1 cellular context compared by ENCODE assay signal in genomic region chr3:193744048-193744821, GRCh38.
TF ChIP-seq lines count a peak whose summit lies in the region.

No MANE protein-coding gene starts in this region.

TF ChIP-seq in HepG2, 621 proteins besides CTCF, POLR2A, EP300 and RAD21 (continued from another document and continues in another):
- TF ChIP-seq ZSCAN22 (CRISPR knock-in tag; IDR thresholded peaks at IDR 0.05) (0 out of 2 replicates have a peak, but pooled peaks have one; percentile 33), PHF20 (CRISPR knock-in tag; IDR thresholded peaks at IDR 0.05) (no peak), RCOR2 (CRISPR knock-in tag; IDR thresholded peaks at IDR 0.05) (no peak), ZNF570 (CRISPR knock-in tag; IDR thresholded peaks at IDR 0.05; ENCODE audit: borderline replicate concordance) (no peak), NCOA5 (CRISPR knock-in tag; IDR thresholded peaks at IDR 0.05) (no peak), ZNF513 (CRISPR knock-in tag; conservative IDR thresholded peaks at IDR 0.05) (no peak), ZNF598 (CRISPR knock-in tag; IDR thresholded peaks at IDR 0.05; ENCODE audit: borderline replicate concordance) (no peak), ZNF382 (CRISPR knock-in tag; IDR thresholded peaks at IDR 0.05; ENCODE audit: borderline replicate concordance) (no peak), HIVEP1 (CRISPR knock-in tag; IDR thresholded peaks at IDR 0.05) (no peak), TBX3 (IDR thresholded peaks at IDR 0.05; ENCODE audit: borderline replicate concordance) (peak; percentile 66; the same call in 1 of the 2 replicates), NFRKB (IDR thresholded peaks at IDR 0.05) (no peak), ZMAT5 (CRISPR knock-in tag; IDR thresholded peaks at IDR 0.05; ENCODE audit: borderline replicate concordance, low read depth) (no peak), TARDBP (CRISPR knock-in tag; IDR thresholded peaks at IDR 0.05) (no peak; the same call in 1 of the 2 replicates), SP2 (CRISPR knock-in tag; IDR thresholded peaks at IDR 0.05) (no peak), ZNF101 (CRISPR knock-in tag; IDR thresholded peaks at IDR 0.05; ENCODE audit: borderline replicate concordance, low read depth) (peak; percentile 51; the same call in 1 of the 2 replicates), ZMAT3 (CRISPR knock-in tag; conservative IDR thresholded peaks at IDR 0.05) (peak; percentile 62; the same call in 1 of the 2 replicates), ZNF550 (CRISPR knock-in tag; IDR thresholded peaks at IDR 0.05; ENCODE audit: borderline replicate concordance) (no peak), SOX6 (IDR thresholded peaks at IDR 0.05) (no peak), SOX6 (CRISPR knock-in tag; IDR thresholded peaks at IDR 0.05) (peak; percentile 92), DNMT1 (CRISPR knock-in tag; IDR thresholded peaks at IDR 0.05) (no peak), KLF9 (CRISPR knock-in tag; IDR thresholded peaks at IDR 0.05; ENCODE audit: low read depth) (0 out of 2 replicates have a peak, but pooled peaks have one; percentile 83), YY1 (IDR thresholded peaks at IDR 0.05; ENCODE audit: insufficient read depth, insufficient replicate concordance, low read depth, low read length) (no peak), ZNF572 (CRISPR knock-in tag; IDR thresholded peaks at IDR 0.05) (no peak; the same call in 1 of the 2 replicates), ZBTB21 (CRISPR knock-in tag; IDR thresholded peaks at IDR 0.05) (peak; percentile 79; the same call in 1 of the 2 replicates), ZNF225 (CRISPR knock-in tag; IDR thresholded peaks at IDR 0.05) (no peak), ZNF317 (CRISPR knock-in tag; IDR thresholded peaks at IDR 0.05) (peak; percentile 38; the same call in 1 of the 2 replicates), PHF21A (CRISPR knock-in tag; IDR thresholded peaks at IDR 0.05) (peak; percentile 87), MNT (IDR thresholded peaks at IDR 0.05) (peak; percentile 76), ZNF800 (CRISPR knock-in tag; IDR thresholded peaks at IDR 0.05) (peak; percentile 17; the same call in 1 of the 2 replicates), ZNF326 (CRISPR knock-in tag; IDR thresholded peaks at IDR 0.05; ENCODE audit: borderline replicate concordance) (no peak), BRCA1 (CRISPR knock-in tag; IDR thresholded peaks at IDR 0.05) (0 out of 2 replicates have a peak, but pooled peaks have one; percentile 81), ZBTB8A (CRISPR knock-in tag; IDR thresholded peaks at IDR 0.05; ENCODE audit: borderline replicate concordance, low read depth) (peak; percentile 82; the same call in 1 of the 2 replicates), U2AF2 (IDR thresholded peaks at IDR 0.05; ENCODE audit: low read depth, low read length) (no peak), MTF2 (CRISPR knock-in tag; IDR thresholded peaks at IDR 0.05; ENCODE audit: borderline replicate concordance) (no peak), SYNCRIP (IDR thresholded peaks at IDR 0.05; ENCODE audit: insufficient read depth, low read depth, low read length) (no peak), ATAD3A (CRISPR knock-in tag; IDR thresholded peaks at IDR 0.05) (no peak), MEIS1 (CRISPR knock-in tag; IDR thresholded peaks at IDR 0.05; ENCODE audit: borderline replicate concordance) (peak; percentile 91), TRIM24 (CRISPR knock-in tag; IDR thresholded peaks at IDR 0.05) (0 out of 2 replicates have a peak, but pooled peaks have one; percentile 17), ZNF678 (CRISPR knock-in tag; IDR thresholded peaks at IDR 0.05) (peak; percentile 54; the same call in 1 of the 2 replicates), ZNF335 (CRISPR knock-in tag; IDR thresholded peaks at IDR 0.05) (0 out of 2 replicates have a peak, but pooled peaks have one; percentile 34), ZSCAN12 (CRISPR knock-in tag; IDR thresholded peaks at IDR 0.05) (no peak), ZNF484 (CRISPR knock-in tag; IDR thresholded peaks at IDR 0.05; ENCODE audit: borderline replicate concordance, low read depth) (no peak), ZNF737 (CRISPR knock-in tag; IDR thresholded peaks at IDR 0.05; ENCODE audit: borderline replicate concordance) (no peak), ZNF44 (CRISPR knock-in tag; IDR thresholded peaks at IDR 0.05) (0 out of 2 replicates have a peak, but pooled peaks have one; percentile 12), HMG20B (CRISPR knock-in tag; conservative IDR thresholded peaks at IDR 0.05) (peak; percentile 55; the same call in 1 of the 2 replicates), ZNF552 (CRISPR knock-in tag; IDR thresholded peaks at IDR 0.05; ENCODE audit: borderline replicate concordance) (no peak), GPN1 (CRISPR knock-in tag; IDR thresholded peaks at IDR 0.05; ENCODE audit: borderline replicate concordance) (no peak), ZNF282 (IDR thresholded peaks at IDR 0.05; ENCODE audit: partially characterized antibody) (no peak)
- TF ChIP-seq, protein P1, sequence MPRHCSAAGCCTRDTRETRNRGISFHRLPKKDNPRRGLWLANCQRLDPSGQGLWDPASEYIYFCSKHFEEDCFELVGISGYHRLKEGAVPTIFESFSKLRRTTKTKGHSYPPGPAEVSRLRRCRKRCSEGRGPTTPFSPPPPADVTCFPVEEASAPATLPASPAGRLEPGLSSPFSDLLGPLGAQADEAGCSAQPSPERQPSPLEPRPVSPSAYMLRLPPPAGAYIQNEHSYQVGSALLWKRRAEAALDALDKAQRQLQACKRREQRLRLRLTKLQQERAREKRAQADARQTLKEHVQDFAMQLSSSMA (CRISPR knock-in tag; IDR thresholded peaks at IDR 0.05) = peak; percentile 12; the same call in 1 of the 2 replicates
- TF ChIP-seq, protein P2, sequence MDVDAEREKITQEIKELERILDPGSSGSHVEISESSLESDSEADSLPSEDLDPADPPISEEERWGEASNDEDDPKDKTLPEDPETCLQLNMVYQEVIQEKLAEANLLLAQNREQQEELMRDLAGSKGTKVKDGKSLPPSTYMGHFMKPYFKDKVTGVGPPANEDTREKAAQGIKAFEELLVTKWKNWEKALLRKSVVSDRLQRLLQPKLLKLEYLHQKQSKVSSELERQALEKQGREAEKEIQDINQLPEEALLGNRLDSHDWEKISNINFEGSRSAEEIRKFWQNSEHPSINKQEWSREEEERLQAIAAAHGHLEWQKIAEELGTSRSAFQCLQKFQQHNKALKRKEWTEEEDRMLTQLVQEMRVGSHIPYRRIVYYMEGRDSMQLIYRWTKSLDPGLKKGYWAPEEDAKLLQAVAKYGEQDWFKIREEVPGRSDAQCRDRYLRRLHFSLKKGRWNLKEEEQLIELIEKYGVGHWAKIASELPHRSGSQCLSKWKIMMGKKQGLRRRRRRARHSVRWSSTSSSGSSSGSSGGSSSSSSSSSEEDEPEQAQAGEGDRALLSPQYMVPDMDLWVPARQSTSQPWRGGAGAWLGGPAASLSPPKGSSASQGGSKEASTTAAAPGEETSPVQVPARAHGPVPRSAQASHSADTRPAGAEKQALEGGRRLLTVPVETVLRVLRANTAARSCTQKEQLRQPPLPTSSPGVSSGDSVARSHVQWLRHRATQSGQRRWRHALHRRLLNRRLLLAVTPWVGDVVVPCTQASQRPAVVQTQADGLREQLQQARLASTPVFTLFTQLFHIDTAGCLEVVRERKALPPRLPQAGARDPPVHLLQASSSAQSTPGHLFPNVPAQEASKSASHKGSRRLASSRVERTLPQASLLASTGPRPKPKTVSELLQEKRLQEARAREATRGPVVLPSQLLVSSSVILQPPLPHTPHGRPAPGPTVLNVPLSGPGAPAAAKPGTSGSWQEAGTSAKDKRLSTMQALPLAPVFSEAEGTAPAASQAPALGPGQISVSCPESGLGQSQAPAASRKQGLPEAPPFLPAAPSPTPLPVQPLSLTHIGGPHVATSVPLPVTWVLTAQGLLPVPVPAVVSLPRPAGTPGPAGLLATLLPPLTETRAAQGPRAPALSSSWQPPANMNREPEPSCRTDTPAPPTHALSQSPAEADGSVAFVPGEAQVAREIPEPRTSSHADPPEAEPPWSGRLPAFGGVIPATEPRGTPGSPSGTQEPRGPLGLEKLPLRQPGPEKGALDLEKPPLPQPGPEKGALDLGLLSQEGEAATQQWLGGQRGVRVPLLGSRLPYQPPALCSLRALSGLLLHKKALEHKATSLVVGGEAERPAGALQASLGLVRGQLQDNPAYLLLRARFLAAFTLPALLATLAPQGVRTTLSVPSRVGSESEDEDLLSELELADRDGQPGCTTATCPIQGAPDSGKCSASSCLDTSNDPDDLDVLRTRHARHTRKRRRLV (CRISPR knock-in tag; IDR thresholded peaks at IDR 0.05) = peak; percentile 77; the same call in 1 of the 2 replicates
- TF ChIP-seq, protein P3, sequence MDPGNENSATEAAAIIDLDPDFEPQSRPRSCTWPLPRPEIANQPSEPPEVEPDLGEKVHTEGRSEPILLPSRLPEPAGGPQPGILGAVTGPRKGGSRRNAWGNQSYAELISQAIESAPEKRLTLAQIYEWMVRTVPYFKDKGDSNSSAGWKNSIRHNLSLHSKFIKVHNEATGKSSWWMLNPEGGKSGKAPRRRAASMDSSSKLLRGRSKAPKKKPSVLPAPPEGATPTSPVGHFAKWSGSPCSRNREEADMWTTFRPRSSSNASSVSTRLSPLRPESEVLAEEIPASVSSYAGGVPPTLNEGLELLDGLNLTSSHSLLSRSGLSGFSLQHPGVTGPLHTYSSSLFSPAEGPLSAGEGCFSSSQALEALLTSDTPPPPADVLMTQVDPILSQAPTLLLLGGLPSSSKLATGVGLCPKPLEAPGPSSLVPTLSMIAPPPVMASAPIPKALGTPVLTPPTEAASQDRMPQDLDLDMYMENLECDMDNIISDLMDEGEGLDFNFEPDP (CRISPR knock-in tag; conservative IDR thresholded peaks at IDR 0.05) = no peak
- TF ChIP-seq, protein P4, sequence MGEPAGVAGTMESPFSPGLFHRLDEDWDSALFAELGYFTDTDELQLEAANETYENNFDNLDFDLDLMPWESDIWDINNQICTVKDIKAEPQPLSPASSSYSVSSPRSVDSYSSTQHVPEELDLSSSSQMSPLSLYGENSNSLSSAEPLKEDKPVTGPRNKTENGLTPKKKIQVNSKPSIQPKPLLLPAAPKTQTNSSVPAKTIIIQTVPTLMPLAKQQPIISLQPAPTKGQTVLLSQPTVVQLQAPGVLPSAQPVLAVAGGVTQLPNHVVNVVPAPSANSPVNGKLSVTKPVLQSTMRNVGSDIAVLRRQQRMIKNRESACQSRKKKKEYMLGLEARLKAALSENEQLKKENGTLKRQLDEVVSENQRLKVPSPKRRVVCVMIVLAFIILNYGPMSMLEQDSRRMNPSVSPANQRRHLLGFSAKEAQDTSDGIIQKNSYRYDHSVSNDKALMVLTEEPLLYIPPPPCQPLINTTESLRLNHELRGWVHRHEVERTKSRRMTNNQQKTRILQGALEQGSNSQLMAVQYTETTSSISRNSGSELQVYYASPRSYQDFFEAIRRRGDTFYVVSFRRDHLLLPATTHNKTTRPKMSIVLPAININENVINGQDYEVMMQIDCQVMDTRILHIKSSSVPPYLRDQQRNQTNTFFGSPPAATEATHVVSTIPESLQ (CRISPR knock-in tag; conservative IDR thresholded peaks at IDR 0.05) = no peak
- TF ChIP-seq, protein P5, sequence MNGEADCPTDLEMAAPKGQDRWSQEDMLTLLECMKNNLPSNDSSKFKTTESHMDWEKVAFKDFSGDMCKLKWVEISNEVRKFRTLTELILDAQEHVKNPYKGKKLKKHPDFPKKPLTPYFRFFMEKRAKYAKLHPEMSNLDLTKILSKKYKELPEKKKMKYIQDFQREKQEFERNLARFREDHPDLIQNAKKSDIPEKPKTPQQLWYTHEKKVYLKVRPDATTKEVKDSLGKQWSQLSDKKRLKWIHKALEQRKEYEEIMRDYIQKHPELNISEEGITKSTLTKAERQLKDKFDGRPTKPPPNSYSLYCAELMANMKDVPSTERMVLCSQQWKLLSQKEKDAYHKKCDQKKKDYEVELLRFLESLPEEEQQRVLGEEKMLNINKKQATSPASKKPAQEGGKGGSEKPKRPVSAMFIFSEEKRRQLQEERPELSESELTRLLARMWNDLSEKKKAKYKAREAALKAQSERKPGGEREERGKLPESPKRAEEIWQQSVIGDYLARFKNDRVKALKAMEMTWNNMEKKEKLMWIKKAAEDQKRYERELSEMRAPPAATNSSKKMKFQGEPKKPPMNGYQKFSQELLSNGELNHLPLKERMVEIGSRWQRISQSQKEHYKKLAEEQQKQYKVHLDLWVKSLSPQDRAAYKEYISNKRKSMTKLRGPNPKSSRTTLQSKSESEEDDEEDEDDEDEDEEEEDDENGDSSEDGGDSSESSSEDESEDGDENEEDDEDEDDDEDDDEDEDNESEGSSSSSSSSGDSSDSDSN (CRISPR knock-in tag; IDR thresholded peaks at IDR 0.05) = peak; percentile 21; the same call in 1 of the 2 replicates
